In genomic region chr14:77823378-77823777, GRCh38 we compare ENCODE assay signal across 1 cellular context.
A peak's percentile ranks its signal among the peaks of the same experiment; 100 is the strongest.
TF ChIP-seq lines count a peak whose summit lies in the region.

No MANE protein-coding gene starts in this region.

TF ChIP-seq in HEK293, 187 proteins besides CTCF, POLR2A, EP300 and RAD21 (continued from another document):
- peak; percentile 59 for TF ChIP-seq ZBTB11 (tag by site-specific recombination; conservative IDR thresholded peaks at IDR 0.05; ENCODE audit: low read depth)
- peak; percentile 69 for TF ChIP-seq ZNF426 (tag by site-specific recombination; IDR thresholded peaks at IDR 0.05)
- 0 out of 2 replicates have a peak, but pooled peaks have one; percentile 26 for TF ChIP-seq ZNF664 (tag by site-specific recombination; IDR thresholded peaks at IDR 0.05)
- TF ChIP-seq RBAK (tag by site-specific recombination; IDR thresholded peaks at IDR 0.05) = no peak
- TF ChIP-seq ZBTB8A (tag by site-specific recombination; IDR thresholded peaks at IDR 0.05) = peak; percentile 45; the same call in 1 of the 2 replicates
- TF ChIP-seq ZNF266 (tag by site-specific recombination; IDR thresholded peaks at IDR 0.05; ENCODE audit: low read depth) = 0 out of 2 replicates have a peak, but pooled peaks have one; percentile 21
- no peak for TF ChIP-seq ZNF776 (tag by site-specific recombination; IDR thresholded peaks at IDR 0.05; ENCODE audit: borderline replicate concordance)
- TF ChIP-seq, protein P1, sequence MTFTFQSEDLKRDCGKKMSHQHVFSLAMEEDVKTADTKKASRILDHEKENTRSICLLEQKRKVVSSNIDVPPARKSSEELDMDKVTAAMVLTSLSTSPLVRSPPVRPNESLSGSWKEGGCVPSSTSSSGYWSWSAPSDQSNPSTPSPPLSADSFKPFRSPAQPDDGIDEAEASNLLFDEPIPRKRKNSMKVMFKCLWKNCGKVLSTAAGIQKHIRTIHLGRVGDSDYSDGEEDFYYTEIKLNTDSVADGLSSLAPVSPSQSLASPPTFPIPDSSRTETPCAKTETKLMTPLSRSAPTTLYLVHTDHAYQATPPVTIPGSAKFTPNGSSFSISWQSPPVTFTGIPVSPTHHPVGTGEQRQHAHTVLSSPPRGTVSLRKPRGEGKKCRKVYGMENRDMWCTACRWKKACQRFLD (tag by site-specific recombination; IDR thresholded peaks at IDR 0.05) = no peak
- TF ChIP-seq ZFP37 (tag by site-specific recombination; IDR thresholded peaks at IDR 0.05) = no peak
- TF ChIP-seq ZNF561 (tag by site-specific recombination; IDR thresholded peaks at IDR 0.05; ENCODE audit: borderline replicate concordance) = no peak
- TF ChIP-seq, protein P2, sequence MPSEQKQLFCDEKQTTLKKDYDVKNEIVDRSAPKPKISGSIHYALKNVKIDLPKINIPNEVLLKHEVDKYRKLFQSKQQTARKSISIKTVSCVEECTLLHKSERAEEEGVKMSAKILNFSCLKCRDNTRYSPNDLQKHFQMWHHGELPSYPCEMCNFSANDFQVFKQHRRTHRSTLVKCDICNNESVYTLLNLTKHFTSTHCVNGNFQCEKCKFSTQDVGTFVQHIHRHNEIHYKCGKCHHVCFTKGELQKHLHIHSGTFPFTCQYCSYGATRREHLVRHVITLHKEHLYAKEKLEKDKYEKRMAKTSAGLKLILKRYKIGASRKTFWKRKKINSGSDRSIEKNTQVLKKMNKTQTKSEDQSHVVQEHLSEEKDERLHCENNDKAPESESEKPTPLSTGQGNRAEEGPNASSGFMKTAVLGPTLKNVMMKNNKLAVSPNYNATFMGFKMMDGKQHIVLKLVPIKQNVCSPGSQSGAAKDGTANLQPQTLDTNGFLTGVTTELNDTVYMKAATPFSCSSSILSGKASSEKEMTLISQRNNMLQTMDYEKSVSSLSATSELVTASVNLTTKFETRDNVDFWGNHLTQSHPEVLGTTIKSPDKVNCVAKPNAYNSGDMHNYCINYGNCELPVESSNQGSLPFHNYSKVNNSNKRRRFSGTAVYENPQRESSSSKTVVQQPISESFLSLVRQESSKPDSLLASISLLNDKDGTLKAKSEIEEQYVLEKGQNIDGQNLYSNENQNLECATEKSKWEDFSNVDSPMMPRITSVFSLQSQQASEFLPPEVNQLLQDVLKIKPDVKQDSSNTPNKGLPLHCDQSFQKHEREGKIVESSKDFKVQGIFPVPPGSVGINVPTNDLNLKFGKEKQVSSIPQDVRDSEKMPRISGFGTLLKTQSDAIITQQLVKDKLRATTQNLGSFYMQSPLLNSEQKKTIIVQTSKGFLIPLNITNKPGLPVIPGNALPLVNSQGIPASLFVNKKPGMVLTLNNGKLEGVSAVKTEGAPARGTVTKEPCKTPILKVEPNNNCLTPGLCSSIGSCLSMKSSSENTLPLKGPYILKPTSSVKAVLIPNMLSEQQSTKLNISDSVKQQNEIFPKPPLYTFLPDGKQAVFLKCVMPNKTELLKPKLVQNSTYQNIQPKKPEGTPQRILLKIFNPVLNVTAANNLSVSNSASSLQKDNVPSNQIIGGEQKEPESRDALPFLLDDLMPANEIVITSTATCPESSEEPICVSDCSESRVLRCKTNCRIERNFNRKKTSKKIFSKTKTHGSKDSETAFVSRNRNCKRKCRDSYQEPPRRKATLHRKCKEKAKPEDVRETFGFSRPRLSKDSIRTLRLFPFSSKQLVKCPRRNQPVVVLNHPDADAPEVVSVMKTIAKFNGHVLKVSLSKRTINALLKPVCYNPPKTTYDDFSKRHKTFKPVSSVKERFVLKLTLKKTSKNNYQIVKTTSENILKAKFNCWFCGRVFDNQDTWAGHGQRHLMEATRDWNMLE (tag by site-specific recombination; conservative IDR thresholded peaks at IDR 0.05; ENCODE audit: low read depth) = peak; percentile 71; the same call in 1 of the 2 replicates
- TF ChIP-seq ZNF394 (tag by site-specific recombination; IDR thresholded peaks at IDR 0.05; ENCODE audit: borderline replicate concordance) = peak; percentile 72; the same call in 1 of the 2 replicates
- TF ChIP-seq ZNF404 (tag by site-specific recombination; IDR thresholded peaks at IDR 0.05) = no peak
- peak; percentile 40 for TF ChIP-seq ZNF555 (tag by site-specific recombination; conservative IDR thresholded peaks at IDR 0.05)
- TF ChIP-seq ZNF654 (tag by site-specific recombination; IDR thresholded peaks at IDR 0.05; ENCODE audit: low read depth) = peak; percentile 20; the same call in 1 of the 2 replicates
- TF ChIP-seq ZNF37A (tag by site-specific recombination; IDR thresholded peaks at IDR 0.05) = no peak
- no peak for TF ChIP-seq ZIC2 (tag by site-specific recombination; IDR thresholded peaks at IDR 0.05)
TF ChIP-seq in HEK293: peak in this region for 10.
